In the genomic region with DNA sequence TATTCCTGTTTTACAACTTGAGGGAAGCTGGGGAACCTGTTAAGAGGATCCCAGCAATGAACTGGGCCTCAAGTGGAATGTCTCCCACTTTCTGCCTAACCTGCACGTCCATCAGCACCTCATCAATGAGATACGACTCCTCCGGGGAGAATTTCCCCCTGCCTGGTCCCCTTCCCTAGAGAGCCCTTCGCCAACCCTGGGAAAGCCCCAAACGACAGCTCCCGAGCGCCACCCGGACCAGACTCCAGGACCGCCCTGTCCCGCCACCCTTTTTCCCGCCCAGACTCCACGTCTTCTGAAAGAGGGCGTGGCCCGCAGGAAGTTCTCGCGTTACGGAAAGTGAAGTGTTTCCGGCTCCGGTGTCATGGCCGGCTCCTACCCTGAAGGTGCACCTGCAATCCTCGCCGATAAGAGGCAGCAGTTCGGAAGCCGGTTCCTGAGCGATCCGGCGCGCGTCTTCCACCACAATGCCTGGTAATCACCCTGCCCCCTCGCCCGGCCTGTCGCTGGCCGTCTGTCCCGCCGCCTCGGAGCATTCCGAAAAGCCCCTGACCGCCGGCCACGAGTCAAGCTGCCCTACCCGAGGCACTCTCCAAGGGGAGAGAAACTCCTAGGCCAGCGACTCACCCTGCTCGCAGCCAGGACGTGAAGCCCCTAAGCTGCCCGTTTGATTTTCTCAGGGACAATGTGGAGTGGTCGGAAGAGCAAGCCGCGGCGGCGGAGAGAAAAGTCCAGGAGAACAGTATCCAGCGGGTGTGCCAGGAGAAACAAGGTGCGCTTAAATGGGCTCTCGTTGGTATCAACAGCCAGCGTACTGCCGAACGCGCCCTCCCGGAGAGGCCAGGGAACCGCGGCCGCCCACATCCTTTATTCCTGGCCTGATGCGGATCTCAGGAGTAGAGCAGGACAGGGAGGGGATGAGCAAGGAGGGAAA, we compare ENCODE assay signal across 8 cellular contexts. TPM values are rescaled to one million over a fixed set of nuclear protein-coding genes. Genes with fewer than 3 reads are reported as not detected.
DNase-seq lines count a peak whose midpoint lies in the region; ATAC-seq, FAIRE-seq and TF ChIP-seq lines count a peak whose summit lies in the region.
"Not testable (repeated sequence)": the region's sequence is repeated elsewhere in the genome, so short reads cannot be mapped to it uniquely, and the experiment has no call there.

A gene with protein sequence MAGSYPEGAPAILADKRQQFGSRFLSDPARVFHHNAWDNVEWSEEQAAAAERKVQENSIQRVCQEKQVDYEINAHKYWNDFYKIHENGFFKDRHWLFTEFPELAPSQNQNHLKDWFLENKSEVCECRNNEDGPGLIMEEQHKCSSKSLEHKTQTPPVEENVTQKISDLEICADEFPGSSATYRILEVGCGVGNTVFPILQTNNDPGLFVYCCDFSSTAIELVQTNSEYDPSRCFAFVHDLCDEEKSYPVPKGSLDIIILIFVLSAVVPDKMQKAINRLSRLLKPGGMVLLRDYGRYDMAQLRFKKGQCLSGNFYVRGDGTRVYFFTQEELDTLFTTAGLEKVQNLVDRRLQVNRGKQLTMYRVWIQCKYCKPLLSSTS (plus strand): TSS at position 347 of the 934 bp plus-strand sequence. CDS start 18 bp downstream, at position 365.

- intact Hi-C loops in adrenal gland (cut with DNase I); posterior vena cava (cut with DNase I): not testable (repeated sequence)
- intact Hi-C loops in heart right ventricle (cut with DNase I) = loop anchor here in 4 of 10 donors (5.0 to 10.0 kb wide), 3 partner anchors 56 to 406 kb away; no protein-coding TSS in a partner anchor

- H3K4me3 ChIP-seq in adrenal gland (peak within 1 kb of the TSS; percentile 11 to 78 (median 65)), heart right ventricle (peak within 1 kb of the TSS; percentile 55 to 90 (median 80))

- peak; percentile 92 for ATAC-seq in HG02840 (IDR thresholded peaks at IDR 0.05; ENCODE audit: low FRiP score, unreplicated experiment)
- peak; percentile 97 to 99 (median 99) for ATAC-seq in heart right ventricle

- H3K36me3 ChIP-seq in adrenal gland (replicated peaks in 1 of 2) = not testable (repeated sequence)
- H3K36me3 ChIP-seq in heart right ventricle = peaks cover 0 to 30% (median 8%) of the 10 kb centered on the region in 9 donors

- FAIRE-seq in GM12891 (lab: Jason Lieb, UNC) = peak; percentile 89

- 0% methylated on average over 18 to 62 of the region's 62 CpGs for WGBS in adrenal gland, 4 donors
- WGBS in heart right ventricle, 2 donors = 1% methylated on average over 62 of the region's 62 CpGs

- H3K4me1 ChIP-seq in adrenal gland (replicated peaks in 1 of 2) (peaks cover 0 to 13% of the 10 kb centered on the region in 2 donors), heart right ventricle (peaks cover 0 to 21% (median 16%) of the 10 kb centered on the region in 9 donors)

- H3K27ac ChIP-seq in adrenal gland (peak within 1 kb of the TSS; percentile 56 to 90 (median 78)), heart right ventricle (peak within 1 kb of the TSS in 9 of 10 donors; percentile 59 to 90 (median 84))

- peak; percentile 9 to 58 (median 42) for TF ChIP-seq CTCF in adrenal gland (IDR thresholded peaks at IDR 0.05)
- TF ChIP-seq CTCF in heart right ventricle (IDR thresholded peaks at IDR 0.05) = peak in 8 of 9 donors; percentile 13 to 51 (median 40)

- H3K27me3 ChIP-seq in adrenal gland, heart right ventricle: not testable (repeated sequence)

- DNase-seq in GM12891 (ENCODE audit: insufficient read length, low spot score) (peak; percentile 53), NCI-H1436 (lab: John Stamatoyannopoulos, UW) (peak; percentile 94), T follicular helper cell (ENCODE audit: low read depth) (peak; percentile 88), adrenal gland (peak; percentile 86 to 97 (median 94)), heart right ventricle (peak; percentile 86 to 93), posterior vena cava (ENCODE audit: low spot score) (peak; percentile 97), ureter (ENCODE audit: low spot score) (peak; percentile 92)

- TF ChIP-seq POLR2A in GM12891 (IDR thresholded peaks at IDR 0.05; ENCODE audit: low read depth, low read length) (peak; percentile 71), adrenal gland (IDR thresholded peaks at IDR 0.05) (peak in 1 of 2 donors; percentile 77)

- H3K9me3 ChIP-seq in adrenal gland (replicated peaks in 1 of 3); heart right ventricle: not testable (repeated sequence)

TF ChIP-seq in GM12891, 5 proteins besides CTCF, POLR2A, EP300 and RAD21:
- TF ChIP-seq POU2F2 (IDR thresholded peaks at IDR 0.05; ENCODE audit: low read depth, low read length) (peak; percentile 40; the same call in 1 of the 2 replicates), POLR2AphosphoS5 (IDR thresholded peaks at IDR 0.05; ENCODE audit: low read depth, low read length) (peak; percentile 80; the same call in 1 of the 2 replicates), TAF1 (IDR thresholded peaks at IDR 0.05; ENCODE audit: low read depth, low read length) (peak; percentile 62; the same call in 1 of the 2 replicates)

RNA-seq across cellular contexts. Expression of the gene that starts here (rescaled TPM):
- polyA plus RNA-seq in GM12891 (2012; ENCODE audit: low read depth, missing spikeins) = 14.1 TPM
- total RNA-seq in adrenal gland (10 to 100 TPM; 15.3 to 35.9 (median 27.4) TPM), heart right ventricle (10 to 100 TPM; 17.1 to 24.2 (median 19.4) TPM), posterior vena cava (10 to 100 TPM; 22.0 to 23.6 TPM), ureter (32.4 TPM)
- polyA plus RNA-seq in adrenal gland (10 to 100 TPM in 1 of 3 donors, 1 to 10 TPM in 2; 7.1 to 26.8 (median 9.8) TPM), heart right ventricle (10 to 100 TPM; 10.0 to 10.5 TPM)

Comparison
In these comparisons a context has a peak if more than half of its experiments do, and no peak if none do; other contexts are left out.
1. Peak in every context shown above with its lines: DNase-seq, ATAC-seq, H3K4me3 ChIP-seq and H3K27ac ChIP-seq.